Comparison of ENCODE assay signal across 8 cellular contexts in genomic region chr10:80471715-80472233, GRCh38. TPM values are rescaled to one million over a fixed set of nuclear protein-coding genes. Genes with fewer than 3 reads are reported as not detected.
DNase-seq lines count a peak whose midpoint lies in the region; ATAC-seq and TF ChIP-seq lines count a peak whose summit lies in the region.

No MANE protein-coding gene starts in this region.

- H3F3A ChIP-seq in PC-3 (ENCODE audit: low read length, unreplicated experiment) = no peaks in the 10 kb centered on the region

- POLR2A ChIA-PET in PC-3 (lab: Charles Lee; ENCODE audit: unreplicated experiment) = no interaction called here

- peak overlapping the region; percentile 16 for H3K27ac ChIP-seq in SJSA1
- peak overlapping the region; percentile 98 for H3K27ac ChIP-seq in foreskin keratinocyte
- H3K27ac ChIP-seq in PC-3 (ENCODE audit: low read length) = no peak overlapping the region

- H3K79me2 ChIP-seq in PC-3 (ENCODE audit: low read length) = no peaks in the 10 kb centered on the region

- DNase-seq in NCI-H345 (lab: John Stamatoyannopoulos, UW) (peak; percentile 44), NCI-H345 treated with DMSO at 0.1 percent for 48 hours (lab: John Stamatoyannopoulos, UW; ENCODE audit: unreplicated experiment) (no peak), SJSA1 (ENCODE audit: low read depth in 1 of 2, low spot score in 2 of 2) (no peak), foreskin keratinocyte (peak; percentile 96 to 98), PC-3 (no peak), SKM-1 treated with dmso at 0.1 percent for 144 hours (lab: John Stamatoyannopoulos, UW; ENCODE audit: unreplicated experiment) (no peak), NCI-H187 treated with DMSO at 0.1 percent for 48 hours (lab: John Stamatoyannopoulos, UW) (no peak)

- H3K4me3 ChIP-seq in SJSA1 (no peak overlapping the region), PC-3 (ENCODE audit: low read length) (no peak overlapping the region)

- BruUV-seq in PC-3 (replicated peaks; lab: Mats Ljungman, UMichigan) = no TSS peak

- no peaks in the 10 kb centered on the region for H3K9me2 ChIP-seq in PC-3 (replicated peaks; ENCODE audit: low read length)

- H3K9ac ChIP-seq in PC-3 (ENCODE audit: low read length) = no peak overlapping the region

- H3K36me3 ChIP-seq in SJSA1 = peaks cover 56% of the 10 kb centered on the region
- H3K36me3 ChIP-seq in PC-3 (ENCODE audit: low read depth, low read length) = no peaks in the 10 kb centered on the region

- peak; percentile 65 for ATAC-seq in HG02840 (IDR thresholded peaks at IDR 0.05; ENCODE audit: low FRiP score, unreplicated experiment)
- peak; percentile 80 for ATAC-seq in foreskin keratinocyte
- no peak for ATAC-seq in PC-3

- TF ChIP-seq CTCF in foreskin keratinocyte (conservative IDR thresholded peaks at IDR 0.05) (no peak), PC-3 (conservative IDR thresholded peaks at IDR 0.05; ENCODE audit: low read depth, low read length) (no peak)

- H3K27me3 ChIP-seq in SJSA1 (replicated peaks) = no peaks in the 10 kb centered on the region
- H3K27me3 ChIP-seq in foreskin keratinocyte = no peaks in the 10 kb centered on the region
- H3K27me3 ChIP-seq in PC-3 (ENCODE audit: low read length) = no peaks in the 10 kb centered on the region

- no peaks in the 10 kb centered on the region for H4K20me1 ChIP-seq in PC-3 (ENCODE audit: low read length)

- H3K4me1 ChIP-seq in SJSA1 (replicated peaks) (peaks cover 86% of the 10 kb centered on the region), foreskin keratinocyte (peaks cover 61% of the 10 kb centered on the region), PC-3 (ENCODE audit: insufficient read depth, low read length) (no peaks in the 10 kb centered on the region)

- CTCF ChIA-PET in PC-3 (lab: Charles Lee) = no interaction called here

- H2AFZ ChIP-seq in PC-3 (ENCODE audit: low read length) = no peak overlapping the region

- intact Hi-C loops in PC-3 (cut with micrococcal nuclease) = no loop called here

- H3K9me3 ChIP-seq in SJSA1 (replicated peaks) = no peaks in the 10 kb centered on the region
- H3K9me3 ChIP-seq in PC-3 (ENCODE audit: low read length) = no peaks in the 10 kb centered on the region

- H3K4me2 ChIP-seq in PC-3 (ENCODE audit: low read length) = no peak overlapping the region

RNA-seq across cellular contexts. Expression of gene TSPAN14, which starts 17.7 kb away (rescaled TPM):
- 60.8 and 65.8 TPM in 2 replicates for total RNA-seq in SJSA1 (2014; rRNA removed; shearing (Covaris generic))
- total RNA-seq in foreskin keratinocyte (105 and 139 TPM in 2 replicates), PC-3 (2014; rRNA removed) (not detected in 2 replicates)
- polyA plus RNA-seq in foreskin keratinocyte = 76.4 and 110 TPM in 2 replicates

Comparison
In these comparisons a context has a peak if more than half of its experiments do, and no peak if none do; other contexts are left out.
1. DNase-seq: peak in NCI-H345 (single experiment) and foreskin keratinocyte (2 of 2); none in NCI-H345 treated with DMSO at 0.1 percent for 48 hours (single experiment), SJSA1 (0 of 2), PC-3 (single experiment), SKM-1 treated with dmso at 0.1 percent for 144 hours (single experiment) and NCI-H187 treated with DMSO at 0.1 percent for 48 hours (single experiment).
2. RNA of gene TSPAN14, which starts 17.7 kb away (total RNA-seq): 105 to 139 TPM in foreskin keratinocyte and 60.8 to 65.8 TPM in SJSA1; not detected in PC-3; every median in the first group is over 10 times any median in the second.